ENCODE assay signal across 1 cellular context in the genomic region with DNA sequence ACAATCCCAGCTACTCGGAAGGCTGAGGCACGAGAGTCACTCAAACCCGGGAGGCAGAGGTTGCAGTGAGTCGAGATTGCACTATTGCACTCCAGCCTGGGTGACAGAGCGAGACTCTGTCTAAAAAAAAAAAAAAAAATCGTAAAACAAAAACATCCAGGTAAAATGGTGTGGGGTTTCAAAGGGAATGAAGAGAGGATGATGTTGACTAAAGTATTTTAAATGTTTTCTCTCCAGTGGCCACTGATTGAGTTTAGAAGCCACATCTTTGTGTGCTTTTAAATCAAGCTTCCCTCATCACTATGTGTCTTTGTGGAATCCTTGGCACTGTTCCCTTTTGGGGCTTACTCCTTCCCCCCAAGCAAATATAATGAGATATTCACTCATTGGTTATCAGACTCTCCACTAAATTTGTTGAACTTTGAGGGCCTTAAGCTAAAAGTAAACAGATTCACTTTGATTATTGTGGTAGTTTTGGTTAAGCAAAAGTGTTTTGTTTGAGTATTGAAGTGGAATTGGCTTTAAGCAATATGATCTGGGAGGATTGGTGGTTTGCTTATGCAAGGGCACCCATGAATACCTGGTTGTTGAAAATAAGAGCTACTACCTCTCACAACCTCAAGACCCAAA.
TF ChIP-seq lines count a peak whose summit lies in the region.

No MANE protein-coding gene starts in this region.

TF ChIP-seq in HepG2, 621 proteins besides CTCF, POLR2A, EP300 and RAD21 (continued from another document and continues in another):
- TF ChIP-seq, protein P1, sequence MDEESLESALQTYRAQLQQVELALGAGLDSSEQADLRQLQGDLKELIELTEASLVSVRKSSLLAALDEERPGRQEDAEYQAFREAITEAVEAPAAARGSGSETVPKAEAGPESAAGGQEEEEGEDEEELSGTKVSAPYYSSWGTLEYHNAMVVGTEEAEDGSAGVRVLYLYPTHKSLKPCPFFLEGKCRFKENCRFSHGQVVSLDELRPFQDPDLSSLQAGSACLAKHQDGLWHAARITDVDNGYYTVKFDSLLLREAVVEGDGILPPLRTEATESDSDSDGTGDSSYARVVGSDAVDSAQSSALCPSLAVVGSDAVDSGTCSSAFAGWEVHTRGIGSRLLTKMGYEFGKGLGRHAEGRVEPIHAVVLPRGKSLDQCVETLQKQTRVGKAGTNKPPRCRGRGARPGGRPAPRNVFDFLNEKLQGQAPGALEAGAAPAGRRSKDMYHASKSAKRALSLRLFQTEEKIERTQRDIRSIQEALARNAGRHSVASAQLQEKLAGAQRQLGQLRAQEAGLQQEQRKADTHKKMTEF (CRISPR knock-in tag; IDR thresholded peaks at IDR 0.05): peak; percentile 60; the same call in 1 of the 2 replicates
- TF ChIP-seq ZBTB1 (CRISPR knock-in tag; IDR thresholded peaks at IDR 0.05; ENCODE audit: borderline replicate concordance) (no peak), ETV6 (CRISPR knock-in tag; conservative IDR thresholded peaks at IDR 0.05) (no peak), YEATS2 (CRISPR knock-in tag; IDR thresholded peaks at IDR 0.05; ENCODE audit: borderline replicate concordance) (no peak), ZFX (CRISPR knock-in tag; IDR thresholded peaks at IDR 0.05; ENCODE audit: low read depth) (no peak), ZNF33A (CRISPR knock-in tag; IDR thresholded peaks at IDR 0.05; ENCODE audit: borderline replicate concordance) (no peak), ZNF761 (CRISPR knock-in tag; conservative IDR thresholded peaks at IDR 0.05) (no peak), ZFP36 (IDR thresholded peaks at IDR 0.05; ENCODE audit: borderline replicate concordance, low read depth, low read length, partially characterized antibody) (peak; percentile 34), STAG1 (CRISPR knock-in tag; IDR thresholded peaks at IDR 0.05) (no peak), NFYC (CRISPR knock-in tag; IDR thresholded peaks at IDR 0.05) (no peak), IKZF1 (IDR thresholded peaks at IDR 0.05) (no peak), DPF2 (CRISPR knock-in tag; IDR thresholded peaks at IDR 0.05; ENCODE audit: borderline replicate concordance, low read depth) (no peak), BCL6 (CRISPR knock-in tag; IDR thresholded peaks at IDR 0.05) (peak; percentile 82), SP1 (IDR thresholded peaks at IDR 0.05) (no peak), SP1 (CRISPR knock-in tag; IDR thresholded peaks at IDR 0.05) (no peak), ZSCAN20 (CRISPR knock-in tag; IDR thresholded peaks at IDR 0.05; ENCODE audit: borderline replicate concordance) (no peak), HINFP (CRISPR knock-in tag; IDR thresholded peaks at IDR 0.05; ENCODE audit: low read depth) (no peak), TOPORS (CRISPR knock-in tag; IDR thresholded peaks at IDR 0.05) (no peak), NFE2L2 (IDR thresholded peaks at IDR 0.05; ENCODE audit: low read length) (no peak), RXRA (CRISPR knock-in tag; IDR thresholded peaks at IDR 0.05) (no peak), HOXA9 (CRISPR knock-in tag; IDR thresholded peaks at IDR 0.05; ENCODE audit: borderline replicate concordance) (no peak), ZNF589 (CRISPR knock-in tag; conservative IDR thresholded peaks at IDR 0.05) (no peak), ZNF414 (CRISPR knock-in tag; IDR thresholded peaks at IDR 0.05) (no peak), CC2D1A (CRISPR knock-in tag; IDR thresholded peaks at IDR 0.05) (no peak), NCOR1 (IDR thresholded peaks at IDR 0.05; ENCODE audit: borderline replicate concordance, low read length) (no peak), ZBTB26 (CRISPR knock-in tag; IDR thresholded peaks at IDR 0.05; ENCODE audit: borderline replicate concordance) (no peak), GABPA (IDR thresholded peaks at IDR 0.05; ENCODE audit: low read depth, low read length) (no peak), GABPA (CRISPR knock-in tag; IDR thresholded peaks at IDR 0.05; ENCODE audit: low read depth) (no peak), MLLT10 (CRISPR knock-in tag; IDR thresholded peaks at IDR 0.05) (no peak), AGO1 (IDR thresholded peaks at IDR 0.05; ENCODE audit: low read depth, low read length, poor library complexity, severe bottlenecking) (no peak), ZNF724P (CRISPR knock-in tag; IDR thresholded peaks at IDR 0.05; ENCODE audit: borderline replicate concordance) (no peak), PRMT3 (CRISPR knock-in tag; IDR thresholded peaks at IDR 0.05; ENCODE audit: borderline replicate concordance, low read depth) (no peak), CHD4 (IDR thresholded peaks at IDR 0.05; ENCODE audit: borderline replicate concordance, low read length) (no peak), ZNF18 (CRISPR knock-in tag; IDR thresholded peaks at IDR 0.05; ENCODE audit: insufficient replicate concordance) (no peak), ZNF780A (CRISPR knock-in tag; IDR thresholded peaks at IDR 0.05) (no peak)
- TF ChIP-seq, protein P2, sequence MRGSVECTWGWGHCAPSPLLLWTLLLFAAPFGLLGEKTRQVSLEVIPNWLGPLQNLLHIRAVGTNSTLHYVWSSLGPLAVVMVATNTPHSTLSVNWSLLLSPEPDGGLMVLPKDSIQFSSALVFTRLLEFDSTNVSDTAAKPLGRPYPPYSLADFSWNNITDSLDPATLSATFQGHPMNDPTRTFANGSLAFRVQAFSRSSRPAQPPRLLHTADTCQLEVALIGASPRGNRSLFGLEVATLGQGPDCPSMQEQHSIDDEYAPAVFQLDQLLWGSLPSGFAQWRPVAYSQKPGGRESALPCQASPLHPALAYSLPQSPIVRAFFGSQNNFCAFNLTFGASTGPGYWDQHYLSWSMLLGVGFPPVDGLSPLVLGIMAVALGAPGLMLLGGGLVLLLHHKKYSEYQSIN (CRISPR knock-in tag; IDR thresholded peaks at IDR 0.05; ENCODE audit: borderline replicate concordance): no peak
- TF ChIP-seq, protein P3, sequence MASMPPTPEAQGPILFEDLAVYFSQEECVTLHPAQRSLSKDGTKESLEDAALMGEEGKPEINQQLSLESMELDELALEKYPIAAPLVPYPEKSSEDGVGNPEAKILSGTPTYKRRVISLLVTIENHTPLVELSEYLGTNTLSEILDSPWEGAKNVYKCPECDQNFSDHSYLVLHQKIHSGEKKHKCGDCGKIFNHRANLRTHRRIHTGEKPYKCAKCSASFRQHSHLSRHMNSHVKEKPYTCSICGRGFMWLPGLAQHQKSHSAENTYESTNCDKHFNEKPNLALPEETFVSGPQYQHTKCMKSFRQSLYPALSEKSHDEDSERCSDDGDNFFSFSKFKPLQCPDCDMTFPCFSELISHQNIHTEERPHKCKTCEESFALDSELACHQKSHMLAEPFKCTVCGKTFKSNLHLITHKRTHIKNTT (CRISPR knock-in tag; IDR thresholded peaks at IDR 0.05): no peak
- TF ChIP-seq, protein P4, sequence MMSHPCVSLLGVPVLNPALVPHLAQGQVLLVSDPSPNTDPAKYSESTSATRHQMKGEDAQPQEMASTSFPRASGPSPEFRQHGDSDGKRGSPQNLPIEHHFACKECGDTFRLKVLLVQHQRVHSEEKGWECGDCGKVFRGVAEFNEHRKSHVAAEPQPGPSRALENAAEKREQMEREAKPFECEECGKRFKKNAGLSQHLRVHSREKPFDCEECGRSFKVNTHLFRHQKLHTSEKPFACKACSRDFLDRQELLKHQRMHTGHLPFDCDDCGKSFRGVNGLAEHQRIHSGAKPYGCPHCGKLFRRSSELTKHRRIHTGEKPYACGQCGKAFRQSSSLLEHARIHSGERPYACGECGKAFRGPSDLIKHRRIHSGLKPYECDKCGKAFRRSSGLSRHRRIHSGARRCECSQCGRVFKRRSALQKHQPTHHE (CRISPR knock-in tag; IDR thresholded peaks at IDR 0.05; ENCODE audit: borderline replicate concordance): no peak
- TF ChIP-seq, protein P5, sequence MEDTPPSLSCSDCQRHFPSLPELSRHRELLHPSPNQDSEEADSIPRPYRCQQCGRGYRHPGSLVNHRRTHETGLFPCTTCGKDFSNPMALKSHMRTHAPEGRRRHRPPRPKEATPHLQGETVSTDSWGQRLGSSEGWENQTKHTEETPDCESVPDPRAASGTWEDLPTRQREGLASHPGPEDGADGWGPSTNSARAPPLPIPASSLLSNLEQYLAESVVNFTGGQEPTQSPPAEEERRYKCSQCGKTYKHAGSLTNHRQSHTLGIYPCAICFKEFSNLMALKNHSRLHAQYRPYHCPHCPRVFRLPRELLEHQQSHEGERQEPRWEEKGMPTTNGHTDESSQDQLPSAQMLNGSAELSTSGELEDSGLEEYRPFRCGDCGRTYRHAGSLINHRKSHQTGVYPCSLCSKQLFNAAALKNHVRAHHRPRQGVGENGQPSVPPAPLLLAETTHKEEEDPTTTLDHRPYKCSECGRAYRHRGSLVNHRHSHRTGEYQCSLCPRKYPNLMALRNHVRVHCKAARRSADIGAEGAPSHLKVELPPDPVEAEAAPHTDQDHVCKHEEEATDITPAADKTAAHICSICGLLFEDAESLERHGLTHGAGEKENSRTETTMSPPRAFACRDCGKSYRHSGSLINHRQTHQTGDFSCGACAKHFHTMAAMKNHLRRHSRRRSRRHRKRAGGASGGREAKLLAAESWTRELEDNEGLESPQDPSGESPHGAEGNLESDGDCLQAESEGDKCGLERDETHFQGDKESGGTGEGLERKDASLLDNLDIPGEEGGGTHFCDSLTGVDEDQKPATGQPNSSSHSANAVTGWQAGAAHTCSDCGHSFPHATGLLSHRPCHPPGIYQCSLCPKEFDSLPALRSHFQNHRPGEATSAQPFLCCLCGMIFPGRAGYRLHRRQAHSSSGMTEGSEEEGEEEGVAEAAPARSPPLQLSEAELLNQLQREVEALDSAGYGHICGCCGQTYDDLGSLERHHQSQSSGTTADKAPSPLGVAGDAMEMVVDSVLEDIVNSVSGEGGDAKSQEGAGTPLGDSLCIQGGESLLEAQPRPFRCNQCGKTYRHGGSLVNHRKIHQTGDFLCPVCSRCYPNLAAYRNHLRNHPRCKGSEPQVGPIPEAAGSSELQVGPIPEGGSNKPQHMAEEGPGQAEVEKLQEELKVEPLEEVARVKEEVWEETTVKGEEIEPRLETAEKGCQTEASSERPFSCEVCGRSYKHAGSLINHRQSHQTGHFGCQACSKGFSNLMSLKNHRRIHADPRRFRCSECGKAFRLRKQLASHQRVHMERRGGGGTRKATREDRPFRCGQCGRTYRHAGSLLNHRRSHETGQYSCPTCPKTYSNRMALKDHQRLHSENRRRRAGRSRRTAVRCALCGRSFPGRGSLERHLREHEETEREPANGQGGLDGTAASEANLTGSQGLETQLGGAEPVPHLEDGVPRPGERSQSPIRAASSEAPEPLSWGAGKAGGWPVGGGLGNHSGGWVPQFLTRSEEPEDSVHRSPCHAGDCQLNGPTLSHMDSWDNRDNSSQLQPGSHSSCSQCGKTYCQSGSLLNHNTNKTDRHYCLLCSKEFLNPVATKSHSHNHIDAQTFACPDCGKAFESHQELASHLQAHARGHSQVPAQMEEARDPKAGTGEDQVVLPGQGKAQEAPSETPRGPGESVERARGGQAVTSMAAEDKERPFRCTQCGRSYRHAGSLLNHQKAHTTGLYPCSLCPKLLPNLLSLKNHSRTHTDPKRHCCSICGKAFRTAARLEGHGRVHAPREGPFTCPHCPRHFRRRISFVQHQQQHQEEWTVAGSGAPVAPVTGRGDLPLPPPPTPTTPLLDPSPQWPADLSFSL (CRISPR knock-in tag; IDR thresholded peaks at IDR 0.05): no peak
- TF ChIP-seq, protein P6, sequence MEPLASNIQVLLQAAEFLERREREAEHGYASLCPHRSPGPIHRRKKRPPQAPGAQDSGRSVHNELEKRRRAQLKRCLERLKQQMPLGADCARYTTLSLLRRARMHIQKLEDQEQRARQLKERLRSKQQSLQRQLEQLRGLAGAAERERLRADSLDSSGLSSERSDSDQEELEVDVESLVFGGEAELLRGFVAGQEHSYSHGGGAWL (CRISPR knock-in tag; IDR thresholded peaks at IDR 0.05): no peak
- TF ChIP-seq, protein P7, sequence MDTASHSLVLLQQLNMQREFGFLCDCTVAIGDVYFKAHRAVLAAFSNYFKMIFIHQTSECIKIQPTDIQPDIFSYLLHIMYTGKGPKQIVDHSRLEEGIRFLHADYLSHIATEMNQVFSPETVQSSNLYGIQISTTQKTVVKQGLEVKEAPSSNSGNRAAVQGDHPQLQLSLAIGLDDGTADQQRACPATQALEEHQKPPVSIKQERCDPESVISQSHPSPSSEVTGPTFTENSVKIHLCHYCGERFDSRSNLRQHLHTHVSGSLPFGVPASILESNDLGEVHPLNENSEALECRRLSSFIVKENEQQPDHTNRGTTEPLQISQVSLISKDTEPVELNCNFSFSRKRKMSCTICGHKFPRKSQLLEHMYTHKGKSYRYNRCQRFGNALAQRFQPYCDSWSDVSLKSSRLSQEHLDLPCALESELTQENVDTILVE (CRISPR knock-in tag; IDR thresholded peaks at IDR 0.05): no peak
